8 cellular contexts compared by ENCODE assay signal in genomic region chr22:50189849-50190181, GRCh38. TPM values are rescaled to one million over a fixed set of nuclear protein-coding genes. Genes with fewer than 3 reads are reported as not detected.
DNase-seq lines count a peak whose midpoint lies in the region; ATAC-seq and TF ChIP-seq lines count a peak whose summit lies in the region.

No MANE protein-coding gene starts in this region.

- TF ChIP-seq CTCF in lower lobe of right lung (IDR thresholded peaks at IDR 0.05) (no peak), vagina (IDR thresholded peaks at IDR 0.05) (no peak)

- H3K36me3 ChIP-seq in lower lobe of right lung (peaks cover 17% of the 10 kb centered on the region), vagina (peaks cover 0 to 10% of the 10 kb centered on the region in 2 donors)

- peaks cover 2% of the 10 kb centered on the region for H3K36me3 Mint-ChIP-seq in activated naive CD8-positive, alpha-beta T cell treated with anti-CD3 and anti-CD28 coated beads, Interleukin-2, amount 10 ng/mL, durations not matched to agents 7 days and 5 days

- H3K4me1 ChIP-seq in lower lobe of right lung (peaks cover 65% of the 10 kb centered on the region), vagina (peaks cover 68% of the 10 kb centered on the region)

- H3K4me3 Mint-ChIP-seq in activated naive CD8-positive, alpha-beta T cell treated with anti-CD3 and anti-CD28 coated beads, Interleukin-2, amount 10 ng/mL, durations not matched to agents 7 days and 5 days = peak overlapping the region; percentile 95

- H3K27me3 ChIP-seq in lower lobe of right lung (ENCODE audit: low read depth) (no peaks in the 10 kb centered on the region), vagina (no peaks in the 10 kb centered on the region)

- H3K27ac Mint-ChIP-seq in activated naive CD8-positive, alpha-beta T cell treated with anti-CD3 and anti-CD28 coated beads, Interleukin-2, amount 10 ng/mL, durations not matched to agents 7 days and 5 days = peak overlapping the region; percentile 98

- H3K4me3 ChIP-seq in lower lobe of right lung (peak overlapping the region; percentile 59), vagina (peak overlapping the region; percentile 43 to 53)

- DNase-seq in Right ventricle myocardium inferior (ENCODE audit: missing footprints) (no peak), cardiac septum (ENCODE audit: low spot score) (no peak), lower lobe of right lung (no peak), vagina (ENCODE audit: extremely low spot score in 2 of 2) (no peak), NK-92 (lab: John Stamatoyannopoulos, UW; ENCODE audit: unreplicated experiment) (no peak), medulla oblongata (ENCODE audit: extremely low spot score) (no peak)
- no peak for DNase-seq in activated naive CD8-positive, alpha-beta T cell treated with anti-CD3 and anti-CD28 coated beads, Interleukin-2, amount 10 ng/mL, durations not matched to agents 7 days and 5 days
- DNase-seq in stimulated activated CD4-positive, alpha-beta T cell treated with anti-CD3 and anti-CD28 coated beads, Interleukin-15, amount 100 ng/mL, for 24 hours = no peak

- intact Hi-C loops in Right ventricle myocardium inferior (cut with DNase I) (no loop called here), cardiac septum (cut with DNase I) (no loop called here), lower lobe of right lung (cut with DNase I) (no loop called here), vagina (cut with DNase I) (loop anchor here (5.0 to 10.0 kb wide), 2 partner anchors 223 to 265 kb away; no protein-coding TSS in a partner anchor)

- H3K27me3 Mint-ChIP-seq in activated naive CD8-positive, alpha-beta T cell treated with anti-CD3 and anti-CD28 coated beads, Interleukin-2, amount 10 ng/mL, durations not matched to agents 7 days and 5 days = no peaks in the 10 kb centered on the region

- POLR2A ChIA-PET in activated naive CD8-positive, alpha-beta T cell treated with anti-CD3 and anti-CD28 coated beads, Interleukin-2, amount 10 ng/mL, durations not matched to agents 7 days and 5 days (lab: Charles Lee) = interaction anchor here (1.0 to 3.1 kb wide), 9 partner anchors 12 to 431 kb away, joined by 3 to 23 read pairs (median 5); partner anchors contain the start of genes LMF2, MLC1, NCAPH2 and SCO2

- no peaks in the 10 kb centered on the region for H3K9me3 Mint-ChIP-seq in activated naive CD8-positive, alpha-beta T cell treated with anti-CD3 and anti-CD28 coated beads, Interleukin-2, amount 10 ng/mL, durations not matched to agents 7 days and 5 days

- peak; percentile 14 for ATAC-seq in Right ventricle myocardium inferior
- peak; percentile 4 for ATAC-seq in activated naive CD8-positive, alpha-beta T cell treated with anti-CD3 and anti-CD28 coated beads, Interleukin-2, amount 10 ng/mL, durations not matched to agents 7 days and 5 days (ENCODE audit: low read depth)
- peak in 1 of 2 donors; percentile 0 for ATAC-seq in lower lobe of right lung

- TF ChIP-seq POLR2A in vagina (IDR thresholded peaks at IDR 0.05) = no peak

- H3K9me3 ChIP-seq in lower lobe of right lung (no peaks in the 10 kb centered on the region), vagina (no peaks in the 10 kb centered on the region)

- H3K27ac ChIP-seq in lower lobe of right lung (peak overlapping the region; percentile 93), vagina (peak overlapping the region; percentile 89)

- peaks cover 32% of the 10 kb centered on the region for H3K4me1 Mint-ChIP-seq in activated naive CD8-positive, alpha-beta T cell treated with anti-CD3 and anti-CD28 coated beads, Interleukin-2, amount 10 ng/mL, durations not matched to agents 7 days and 5 days

RNA-seq across cellular contexts. Expression of gene TRABD, which starts 4.1 kb away (rescaled TPM):
- total RNA-seq in Right ventricle myocardium inferior = 22.3 TPM
- 20.1 TPM for total RNA-seq in cardiac septum
- total RNA-seq in activated naive CD8-positive, alpha-beta T cell treated with anti-CD3 and anti-CD28 coated beads, Interleukin-2, amount 10 ng/mL, durations not matched to agents 7 days and 5 days = 100 to 1,000 TPM; 116 to 121 TPM
- total RNA-seq in lower lobe of right lung = 43.7 TPM
- 40.3 TPM for total RNA-seq in vagina

RNA-seq across cellular contexts. Expression of gene SELENOO, which starts 11.0 kb away (rescaled TPM):
- 15.5 TPM for total RNA-seq in Right ventricle myocardium inferior
- total RNA-seq in cardiac septum = 12.7 TPM
- 10 to 100 TPM; 27.9 to 33.3 TPM for total RNA-seq in activated naive CD8-positive, alpha-beta T cell treated with anti-CD3 and anti-CD28 coated beads, Interleukin-2, amount 10 ng/mL, durations not matched to agents 7 days and 5 days
- 18.7 TPM for total RNA-seq in lower lobe of right lung
- total RNA-seq in vagina = 39.0 TPM

RNA-seq across cellular contexts. Expression of gene PANX2, which starts 19.3 kb away (rescaled TPM):
- total RNA-seq in Right ventricle myocardium inferior = 0.43 TPM
- 0.30 TPM for total RNA-seq in cardiac septum
- total RNA-seq in activated naive CD8-positive, alpha-beta T cell treated with anti-CD3 and anti-CD28 coated beads, Interleukin-2, amount 10 ng/mL, durations not matched to agents 7 days and 5 days = under 1 TPM; 0.11 TPM
- 2.5 TPM for total RNA-seq in lower lobe of right lung
- 4.2 TPM for total RNA-seq in vagina

RNA-seq across cellular contexts. Expression of gene TUBGCP6, which starts 55.0 kb away (rescaled TPM):
- 17.5 TPM for total RNA-seq in Right ventricle myocardium inferior
- 22.8 TPM for total RNA-seq in cardiac septum
- 10 to 100 TPM; 92.2 to 94.5 TPM for total RNA-seq in activated naive CD8-positive, alpha-beta T cell treated with anti-CD3 and anti-CD28 coated beads, Interleukin-2, amount 10 ng/mL, durations not matched to agents 7 days and 5 days
- total RNA-seq in lower lobe of right lung = 48.5 TPM
- total RNA-seq in vagina = 45.4 TPM
